18 cellular contexts compared by ENCODE assay signal in genomic region chr2:46439582-46439981, GRCh38. TPM values are rescaled to one million over a fixed set of nuclear protein-coding genes. Genes with fewer than 3 reads are reported as not detected.
DNase-seq lines count a peak whose midpoint lies in the region; ATAC-seq and TF ChIP-seq lines count a peak whose summit lies in the region.
"Had no signal": no experiment of that assay in that cellular context is flagged by ENCODE, and none has a peak within 500 bp of the region (broad histone marks: within the 10 kb centered on the region; RNA-seq: fewer than 3 reads in every experiment).

No MANE protein-coding gene starts in this region.

- dilution Hi-C loops in IMR-90 (cut with HindIII; ENCODE audit: low sequenced_read_pairs, unreplicated experiment): no loop called here

- in situ Hi-C loops in IMR-90 (cut with MboI; ENCODE audit: low sequenced_read_pairs): no loop called here
- in situ Hi-C loops in G401 (cut with HindIII; ENCODE audit: low sequenced_read_pairs): no loop called here

- no peak overlapping the region for H4K5ac ChIP-seq in IMR-90 (ENCODE audit: low read depth, low read length)

- no peak overlapping the region for H3K27ac ChIP-seq in IMR-90 (ENCODE audit: insufficient read depth, low read length)
- H3K27ac ChIP-seq: gastrocnemius medialis, RWPE1, thyroid gland had no signal

- TF ChIP-seq CTCF in IMR-90 (conservative IDR thresholded peaks at IDR 0.05; ENCODE audit: low read depth, low read length) (no peak), mucosa of descending colon (IDR thresholded peaks at IDR 0.05) (no peak)
- no peak for TF ChIP-seq CTCF in activated CD8-positive, alpha-beta T cell treated with anti-CD3 and anti-CD28 coated beads for 36 hours (IDR thresholded peaks at IDR 0.05)

- H2AFZ ChIP-seq in IMR-90 (replicated peaks; ENCODE audit: low read length, poor library complexity): no peak overlapping the region

- H3K9me3 Mint-ChIP-seq in activated CD4-positive, alpha-beta T cell treated with anti-CD3 and anti-CD28 coated beads for 36 hours (ENCODE audit: low read depth): no peaks in the 10 kb centered on the region
- H3K9me3 Mint-ChIP-seq in activated CD8-positive, alpha-beta T cell treated with anti-CD3 and anti-CD28 coated beads for 36 hours: no peaks in the 10 kb centered on the region

- no peak overlapping the region for H3K4ac ChIP-seq in IMR-90 (ENCODE audit: low read depth, low read length)

- H3K9ac ChIP-seq in IMR-90 (ENCODE audit: low read depth, low read length): no peak overlapping the region

- peak overlapping the region; percentile 12; the same call in 1 of the 3 replicates for H2BK15ac ChIP-seq in IMR-90 (ENCODE audit: low read depth, low read length)

- WGBS in IMR-90 (ENCODE audit: extremely low coverage in 2 of 2, insufficient read length in 1 of 2), 2 experiments: 33% methylated on average over 1 of the region's 2 CpGs; no CpG with 5 or more reads in 1 of the 2 experiments

- no peak overlapping the region for H3K4me3 Mint-ChIP-seq in activated CD4-positive, alpha-beta T cell treated with anti-CD3 and anti-CD28 coated beads for 36 hours
- no peak overlapping the region for H3K4me3 Mint-ChIP-seq in activated CD8-positive, alpha-beta T cell treated with anti-CD3 and anti-CD28 coated beads for 36 hours

- no peak overlapping the region for H2BK5ac ChIP-seq in IMR-90 (ENCODE audit: low read depth, low read length, poor library complexity, severe bottlenecking)

- TF ChIP-seq POLR2A in IMR-90 (IDR thresholded peaks at IDR 0.05; ENCODE audit: low read depth, low read length): no peak

- H3K36me3 ChIP-seq in IMR-90 (ENCODE audit: control insufficient read depth, insufficient read depth, low read length) (no peaks in the 10 kb centered on the region), mucosa of descending colon (ENCODE audit: low read depth) (no peaks in the 10 kb centered on the region)
- H3K36me3 ChIP-seq: gastrocnemius medialis, thyroid gland had no signal

- no peak overlapping the region for H3K4me2 ChIP-seq in IMR-90 (ENCODE audit: low read depth, low read length)

- H3K9me1 ChIP-seq in IMR-90 (ENCODE audit: insufficient read depth, low read length): peaks cover 6% of the 10 kb centered on the region

- no peaks in the 10 kb centered on the region; a peak in 1 of 4 replicates for H3K79me1 ChIP-seq in IMR-90 (ENCODE audit: low read depth in 1 of 2, low read length in 2 of 2)

- H3K23ac ChIP-seq in IMR-90 (ENCODE audit: low read depth, low read length): no peak overlapping the region

- H3K4me1 ChIP-seq in IMR-90 (ENCODE audit: control insufficient read depth, insufficient read depth, low read length) (peaks cover 18% of the 10 kb centered on the region), mucosa of descending colon (ENCODE audit: low read depth) (no peaks in the 10 kb centered on the region)
- H3K4me1 ChIP-seq: gastrocnemius medialis had no signal

- peaks cover 28% of the 10 kb centered on the region for H3K4me1 Mint-ChIP-seq in activated CD4-positive, alpha-beta T cell treated with anti-CD3 and anti-CD28 coated beads for 36 hours
- peaks cover 33% of the 10 kb centered on the region for H3K4me1 Mint-ChIP-seq in activated CD8-positive, alpha-beta T cell treated with anti-CD3 and anti-CD28 coated beads for 36 hours (ENCODE audit: low read depth)

- POLR2A ChIA-PET in activated CD4-positive, alpha-beta T cell treated with anti-CD3 and anti-CD28 coated beads for 36 hours (lab: Charles Lee): interaction anchor here (0.7 kb wide), 1 partner anchor 361 kb away, joined by 3 read pairs; no protein-coding TSS in a partner anchor
- POLR2A ChIA-PET in IMR-90 (lab: Charles Lee; ENCODE audit: unreplicated experiment): no interaction called here
- POLR2A ChIA-PET in activated CD8-positive, alpha-beta T cell treated with anti-CD3 and anti-CD28 coated beads for 36 hours (lab: Charles Lee): no interaction called here

- H4K91ac ChIP-seq in IMR-90 (ENCODE audit: insufficient read depth, low read depth, low read length): no peak overlapping the region

- H4K20me1 ChIP-seq in IMR-90 (ENCODE audit: insufficient read depth, low read length): no peaks in the 10 kb centered on the region

- H3K4me3 ChIP-seq in IMR-90 (ENCODE audit: insufficient read depth, low read depth, low read length) (no peak overlapping the region), mucosa of descending colon (no peak overlapping the region)
- H3K4me3 ChIP-seq: gastrocnemius medialis, thyroid gland had no signal

- no peak for DNase-seq in activated CD4-positive, alpha-beta T cell treated with anti-CD3 and anti-CD28 coated beads for 36 hours
- DNase-seq in activated CD4-positive, alpha-beta T cell treated with anti-CD3 and anti-CD28 coated beads, Interleukin-2, amount 50 U/mL, for 1 hour: no peak
- DNase-seq in IMR-90: no peak
- peak; percentile 39 for DNase-seq in activated CD8-positive, alpha-beta T cell treated with anti-CD3 and anti-CD28 coated beads for 36 hours
- DNase-seq in mucosa of descending colon: peak in 1 of 3 donors; percentile 20
- no peak for DNase-seq in epidermal melanocyte (ENCODE audit: insufficient read length, low spot score)
- DNase-seq in G401 (ENCODE audit: low spot score): no peak
- DNase-seq: amygdala, gastrocnemius medialis, mesenchymal stem cell, NCI-H2107, retina, thyroid gland had no signal

- no peaks in the 10 kb centered on the region for H3K27me3 Mint-ChIP-seq in activated CD4-positive, alpha-beta T cell treated with anti-CD3 and anti-CD28 coated beads for 36 hours
- no peaks in the 10 kb centered on the region for H3K27me3 Mint-ChIP-seq in activated CD8-positive, alpha-beta T cell treated with anti-CD3 and anti-CD28 coated beads for 36 hours

- H3K36me3 Mint-ChIP-seq in activated CD4-positive, alpha-beta T cell treated with anti-CD3 and anti-CD28 coated beads for 36 hours (ENCODE audit: low read depth): no peaks in the 10 kb centered on the region
- H3K36me3 Mint-ChIP-seq in activated CD8-positive, alpha-beta T cell treated with anti-CD3 and anti-CD28 coated beads for 36 hours (ENCODE audit: low read depth): no peaks in the 10 kb centered on the region

- H2BK20ac ChIP-seq in IMR-90 (ENCODE audit: low read depth, low read length): no peak overlapping the region

- no peak overlapping the region for H3K56ac ChIP-seq in IMR-90 (ENCODE audit: extremely low read depth, insufficient read depth, low read length)

- intact Hi-C loops in activated CD4-positive, alpha-beta T cell treated with anti-CD3 and anti-CD28 coated beads for 36 hours (cut with DNase I, micrococcal nuclease): no loop called here
- intact Hi-C loops in IMR-90 (cut with micrococcal nuclease) (loop anchor here (5.0 kb wide), 1 partner anchor 37 kb away; no protein-coding TSS in a partner anchor), mucosa of descending colon (cut with DNase I, micrococcal nuclease) (no loop called here)
- intact Hi-C loops in activated CD8-positive, alpha-beta T cell treated with anti-CD3 and anti-CD28 coated beads for 36 hours (cut with micrococcal nuclease): no loop called here

- peak overlapping the region; percentile 78 for H3K18ac ChIP-seq in IMR-90 (ENCODE audit: low read depth, low read length)

- H2AK9ac ChIP-seq in IMR-90 (replicated peaks; ENCODE audit: low read depth, low read length, poor library complexity): no peak overlapping the region

- H3K27ac Mint-ChIP-seq in activated CD4-positive, alpha-beta T cell treated with anti-CD3 and anti-CD28 coated beads for 36 hours: peak overlapping the region; percentile 9
- no peak overlapping the region for H3K27ac Mint-ChIP-seq in activated CD8-positive, alpha-beta T cell treated with anti-CD3 and anti-CD28 coated beads for 36 hours

- H3K14ac ChIP-seq in IMR-90 (replicated peaks; ENCODE audit: low read depth, low read length): no peak overlapping the region

- TF ChIP-seq RAD21 in IMR-90 (IDR thresholded peaks at IDR 0.05; ENCODE audit: low read length): no peak

- no TSS peak for BruUV-seq in IMR-90 (replicated peaks; lab: Mats Ljungman, UMichigan)

- no peaks in the 10 kb centered on the region for H3K27me3 ChIP-seq in IMR-90 (ENCODE audit: control insufficient read depth, insufficient read depth, low read length)
- H3K27me3 ChIP-seq: gastrocnemius medialis, thyroid gland had no signal

- peak overlapping the region; percentile 67; the same call in 1 of the 2 replicates for H2BK120ac ChIP-seq in IMR-90 (ENCODE audit: low read depth, low read length)

- no peak overlapping the region for H2AK5ac ChIP-seq in IMR-90 (ENCODE audit: low read depth, low read length)

- H3K9me3 ChIP-seq in IMR-90 (ENCODE audit: control insufficient read depth, insufficient read depth, low read length) (0 out of 2 replicates have a peak, but pooled peaks cover under 1% of the 10 kb centered on the region), mucosa of descending colon (no peaks in the 10 kb centered on the region)
- H3K9me3 ChIP-seq: gastrocnemius medialis, thyroid gland had no signal

- peak; percentile 64 for ATAC-seq in activated CD4-positive, alpha-beta T cell treated with anti-CD3 and anti-CD28 coated beads for 36 hours
- ATAC-seq in IMR-90 (ENCODE audit: low read depth): no peak
- peak; percentile 93 for ATAC-seq in activated CD8-positive, alpha-beta T cell treated with anti-CD3 and anti-CD28 coated beads for 36 hours
- ATAC-seq in mucosa of descending colon: peak; percentile 67
- no peak for ATAC-seq in GM21717 (IDR thresholded peaks at IDR 0.05; ENCODE audit: unreplicated experiment)
- ATAC-seq: gastrocnemius medialis had no signal

- CTCF ChIA-PET in activated CD4-positive, alpha-beta T cell treated with anti-CD3 and anti-CD28 coated beads for 36 hours (lab: Charles Lee): interaction anchor here (0.6 to 2.1 kb wide), 3 partner anchors 14 to 211 kb away, joined by 3 to 5 read pairs (median 4); no protein-coding TSS in a partner anchor
- CTCF ChIA-PET in IMR-90 (lab: Yijun Ruan, JAX): no interaction called here
- CTCF ChIA-PET in activated CD8-positive, alpha-beta T cell treated with anti-CD3 and anti-CD28 coated beads for 36 hours (lab: Charles Lee): interaction anchor here (0.9 to 2.3 kb wide), 4 partner anchors 18 to 446 kb away, joined by 3 to 5 read pairs (median 4); no protein-coding TSS in a partner anchor

- H4K8ac ChIP-seq in IMR-90 (ENCODE audit: low read depth in 2 of 2, low read length in 2 of 2): no peak overlapping the region

TF ChIP-seq in IMR-90, 13 proteins besides CTCF, POLR2A, EP300 and RAD21 (continues in another document):
- TF ChIP-seq BHLHE40 (IDR thresholded peaks at IDR 0.05; ENCODE audit: low read depth, low read length): no peak
- no peak for TF ChIP-seq SMC3 (IDR thresholded peaks at IDR 0.05; ENCODE audit: low read depth, low read length)
- TF ChIP-seq CEBPB (IDR thresholded peaks at IDR 0.05; ENCODE audit: low read depth, low read length): no peak
- TF ChIP-seq MXI1 (IDR thresholded peaks at IDR 0.05; ENCODE audit: borderline replicate concordance, low read depth, low read length): no peak

RNA-seq across cellular contexts. Expression of gene TMEM247, which starts 39.8 kb away (rescaled TPM):
- total RNA-seq in activated CD4-positive, alpha-beta T cell treated with anti-CD3 and anti-CD28 coated beads for 36 hours: not detected
- total RNA-seq in IMR-90 (2012; rRNA removed) (not detected in 2 replicates), mucosa of descending colon (not detected)
- polyA plus RNA-seq in IMR-90 (2012; rRNA removed): not detected in 2 replicates
- polyA plus RNA-seq in IMR-90 (2012; cell fraction: cytosol; rRNA removed): not detected in 2 replicates
- polyA plus RNA-seq in IMR-90 (2012; cell fraction: nucleus; rRNA removed; ENCODE audit: low replicate concordance): not detected in 2 replicates
- total RNA-seq in activated CD8-positive, alpha-beta T cell treated with anti-CD3 and anti-CD28 coated beads for 36 hours: not detected
- not detected in 2 replicates for total RNA-seq in G401 (2014; rRNA removed; shearing (Covaris generic))
- total RNA-seq: chondrocyte, endothelial cell of umbilical vein, gastrocnemius medialis, M059J, thyroid gland had no signal
- polyA plus RNA-seq: endothelial cell of umbilical vein had no signal

Comparison
In these comparisons a context has a peak if more than half of its experiments do, and no peak if none do; other contexts are left out.
1. ATAC-seq: peak in activated CD4-positive, alpha-beta T cell treated with anti-CD3 and anti-CD28 coated beads for 36 hours (single experiment), activated CD8-positive, alpha-beta T cell treated with anti-CD3 and anti-CD28 coated beads for 36 hours (single experiment) and mucosa of descending colon (single experiment); none in IMR-90 (single experiment) and GM21717 (single experiment).